ENCODE assay signal across 1 cellular context in the genomic region with DNA sequence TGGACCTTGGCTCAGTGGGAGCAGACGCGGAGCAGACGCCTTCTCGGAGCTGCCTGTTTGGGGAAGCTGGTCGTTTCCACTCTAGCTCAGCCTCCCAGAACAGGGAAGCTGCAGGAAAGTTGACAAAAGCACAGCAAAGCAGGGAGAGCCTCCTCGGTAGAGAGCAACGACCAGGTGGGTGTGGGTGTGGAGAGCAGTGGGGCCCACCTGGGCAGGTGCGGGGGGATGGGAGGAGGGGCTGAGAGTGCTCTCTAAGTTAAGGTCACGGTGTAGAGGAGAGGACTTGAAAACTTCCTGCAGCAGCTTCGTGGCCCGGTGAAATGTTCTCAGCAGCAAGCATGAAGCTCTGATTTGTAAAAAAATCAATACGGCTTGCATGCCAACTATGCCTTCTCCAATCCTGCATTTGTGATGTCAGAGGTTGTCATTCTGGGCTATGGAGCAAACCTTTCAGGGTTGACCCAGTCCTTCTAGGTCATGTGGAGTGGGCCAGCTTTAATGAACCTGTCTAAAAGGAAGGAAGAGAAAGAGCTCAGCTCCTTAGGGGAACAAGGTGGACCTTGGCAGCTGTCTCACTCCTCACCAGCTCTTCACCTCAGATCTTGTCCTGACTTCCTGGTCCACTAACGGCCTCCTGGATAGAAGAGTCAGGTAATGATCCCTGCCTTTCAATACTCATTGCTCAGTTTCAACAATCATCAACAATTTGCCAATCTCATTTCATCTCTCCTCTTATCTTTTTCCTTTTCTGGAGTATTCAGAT.
TF ChIP-seq lines count a peak whose summit lies in the region.

No MANE protein-coding gene starts in this region.

TF ChIP-seq in GM23338, 12 proteins besides CTCF, POLR2A, EP300 and RAD21 (continued from another document):
- TF ChIP-seq, protein P1, sequence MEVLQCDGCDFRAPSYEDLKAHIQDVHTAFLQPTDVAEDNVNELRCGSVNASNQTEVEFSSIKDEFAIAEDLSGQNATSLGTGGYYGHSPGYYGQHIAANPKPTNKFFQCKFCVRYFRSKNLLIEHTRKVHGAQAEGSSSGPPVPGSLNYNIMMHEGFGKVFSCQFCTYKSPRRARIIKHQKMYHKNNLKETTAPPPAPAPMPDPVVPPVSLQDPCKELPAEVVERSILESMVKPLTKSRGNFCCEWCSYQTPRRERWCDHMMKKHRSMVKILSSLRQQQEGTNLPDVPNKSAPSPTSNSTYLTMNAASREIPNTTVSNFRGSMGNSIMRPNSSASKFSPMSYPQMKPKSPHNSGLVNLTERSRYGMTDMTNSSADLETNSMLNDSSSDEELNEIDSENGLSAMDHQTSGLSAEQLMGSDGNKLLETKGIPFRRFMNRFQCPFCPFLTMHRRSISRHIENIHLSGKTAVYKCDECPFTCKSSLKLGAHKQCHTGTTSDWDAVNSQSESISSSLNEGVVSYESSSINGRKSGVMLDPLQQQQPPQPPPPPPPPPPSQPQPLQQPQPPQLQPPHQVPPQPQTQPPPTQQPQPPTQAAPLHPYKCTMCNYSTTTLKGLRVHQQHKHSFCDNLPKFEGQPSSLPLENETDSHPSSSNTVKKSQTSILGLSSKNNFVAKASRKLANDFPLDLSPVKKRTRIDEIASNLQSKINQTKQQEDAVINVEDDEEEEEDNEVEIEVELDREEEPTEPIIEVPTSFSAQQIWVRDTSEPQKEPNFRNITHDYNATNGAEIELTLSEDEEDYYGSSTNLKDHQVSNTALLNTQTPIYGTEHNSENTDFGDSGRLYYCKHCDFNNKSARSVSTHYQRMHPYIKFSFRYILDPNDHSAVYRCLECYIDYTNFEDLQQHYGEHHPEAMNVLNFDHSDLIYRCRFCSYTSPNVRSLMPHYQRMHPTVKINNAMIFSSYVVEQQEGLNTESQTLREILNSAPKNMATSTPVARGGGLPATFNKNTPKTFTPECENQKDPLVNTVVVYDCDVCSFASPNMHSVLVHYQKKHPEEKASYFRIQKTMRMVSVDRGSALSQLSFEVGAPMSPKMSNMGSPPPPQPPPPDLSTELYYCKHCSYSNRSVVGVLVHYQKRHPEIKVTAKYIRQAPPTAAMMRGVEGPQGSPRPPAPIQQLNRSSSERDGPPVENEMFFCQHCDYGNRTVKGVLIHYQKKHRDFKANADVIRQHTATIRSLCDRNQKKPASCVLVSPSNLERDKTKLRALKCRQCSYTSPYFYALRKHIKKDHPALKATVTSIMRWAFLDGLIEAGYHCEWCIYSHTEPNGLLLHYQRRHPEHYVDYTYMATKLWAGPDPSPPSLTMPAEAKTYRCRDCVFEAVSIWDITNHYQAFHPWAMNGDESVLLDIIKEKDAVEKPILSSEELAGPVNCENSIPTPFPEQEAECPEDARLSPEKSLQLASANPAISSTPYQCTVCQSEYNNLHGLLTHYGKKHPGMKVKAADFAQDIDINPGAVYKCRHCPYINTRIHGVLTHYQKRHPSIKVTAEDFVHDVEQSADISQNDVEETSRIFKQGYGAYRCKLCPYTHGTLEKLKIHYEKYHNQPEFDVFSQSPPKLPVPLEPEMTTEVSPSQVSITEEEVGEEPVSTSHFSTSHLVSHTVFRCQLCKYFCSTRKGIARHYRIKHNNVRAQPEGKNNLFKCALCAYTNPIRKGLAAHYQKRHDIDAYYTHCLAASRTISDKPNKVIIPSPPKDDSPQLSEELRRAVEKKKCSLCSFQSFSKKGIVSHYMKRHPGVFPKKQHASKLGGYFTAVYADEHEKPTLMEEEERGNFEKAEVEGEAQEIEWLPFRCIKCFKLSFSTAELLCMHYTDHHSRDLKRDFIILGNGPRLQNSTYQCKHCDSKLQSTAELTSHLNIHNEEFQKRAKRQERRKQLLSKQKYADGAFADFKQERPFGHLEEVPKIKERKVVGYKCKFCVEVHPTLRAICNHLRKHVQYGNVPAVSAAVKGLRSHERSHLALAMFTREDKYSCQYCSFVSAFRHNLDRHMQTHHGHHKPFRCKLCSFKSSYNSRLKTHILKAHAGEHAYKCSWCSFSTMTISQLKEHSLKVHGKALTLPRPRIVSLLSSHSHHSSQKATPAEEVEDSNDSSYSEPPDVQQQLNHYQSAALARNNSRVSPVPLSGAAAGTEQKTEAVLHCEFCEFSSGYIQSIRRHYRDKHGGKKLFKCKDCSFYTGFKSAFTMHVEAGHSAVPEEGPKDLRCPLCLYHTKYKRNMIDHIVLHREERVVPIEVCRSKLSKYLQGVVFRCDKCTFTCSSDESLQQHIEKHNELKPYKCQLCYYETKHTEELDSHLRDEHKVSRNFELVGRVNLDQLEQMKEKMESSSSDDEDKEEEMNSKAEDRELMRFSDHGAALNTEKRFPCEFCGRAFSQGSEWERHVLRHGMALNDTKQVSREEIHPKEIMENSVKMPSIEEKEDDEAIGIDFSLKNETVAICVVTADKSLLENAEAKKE (CRISPR knock-in tag; IDR thresholded peaks at IDR 0.05): no peak
- TF ChIP-seq EZH2 (IDR thresholded peaks at IDR 0.05; ENCODE audit: low read depth, unreplicated experiment) (no peak), NANOG (IDR thresholded peaks at IDR 0.05; ENCODE audit: borderline replicate concordance) (no peak), ZNF331 (CRISPR knock-in tag; IDR thresholded peaks at IDR 0.05; ENCODE audit: low read depth) (no peak), EZH2phosphoT487 (IDR thresholded peaks at IDR 0.05; ENCODE audit: unreplicated experiment) (no peak), JUNB (IDR thresholded peaks at IDR 0.05; ENCODE audit: unreplicated experiment) (no peak), ZNF114 (CRISPR knock-in tag; IDR thresholded peaks at IDR 0.05) (no peak)
- TF ChIP-seq, protein P2, sequence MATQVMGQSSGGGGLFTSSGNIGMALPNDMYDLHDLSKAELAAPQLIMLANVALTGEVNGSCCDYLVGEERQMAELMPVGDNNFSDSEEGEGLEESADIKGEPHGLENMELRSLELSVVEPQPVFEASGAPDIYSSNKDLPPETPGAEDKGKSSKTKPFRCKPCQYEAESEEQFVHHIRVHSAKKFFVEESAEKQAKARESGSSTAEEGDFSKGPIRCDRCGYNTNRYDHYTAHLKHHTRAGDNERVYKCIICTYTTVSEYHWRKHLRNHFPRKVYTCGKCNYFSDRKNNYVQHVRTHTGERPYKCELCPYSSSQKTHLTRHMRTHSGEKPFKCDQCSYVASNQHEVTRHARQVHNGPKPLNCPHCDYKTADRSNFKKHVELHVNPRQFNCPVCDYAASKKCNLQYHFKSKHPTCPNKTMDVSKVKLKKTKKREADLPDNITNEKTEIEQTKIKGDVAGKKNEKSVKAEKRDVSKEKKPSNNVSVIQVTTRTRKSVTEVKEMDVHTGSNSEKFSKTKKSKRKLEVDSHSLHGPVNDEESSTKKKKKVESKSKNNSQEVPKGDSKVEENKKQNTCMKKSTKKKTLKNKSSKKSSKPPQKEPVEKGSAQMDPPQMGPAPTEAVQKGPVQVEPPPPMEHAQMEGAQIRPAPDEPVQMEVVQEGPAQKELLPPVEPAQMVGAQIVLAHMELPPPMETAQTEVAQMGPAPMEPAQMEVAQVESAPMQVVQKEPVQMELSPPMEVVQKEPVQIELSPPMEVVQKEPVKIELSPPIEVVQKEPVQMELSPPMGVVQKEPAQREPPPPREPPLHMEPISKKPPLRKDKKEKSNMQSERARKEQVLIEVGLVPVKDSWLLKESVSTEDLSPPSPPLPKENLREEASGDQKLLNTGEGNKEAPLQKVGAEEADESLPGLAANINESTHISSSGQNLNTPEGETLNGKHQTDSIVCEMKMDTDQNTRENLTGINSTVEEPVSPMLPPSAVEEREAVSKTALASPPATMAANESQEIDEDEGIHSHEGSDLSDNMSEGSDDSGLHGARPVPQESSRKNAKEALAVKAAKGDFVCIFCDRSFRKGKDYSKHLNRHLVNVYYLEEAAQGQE (IDR thresholded peaks at IDR 0.05; ENCODE audit: unreplicated experiment): no peak
- TF ChIP-seq, protein P3, sequence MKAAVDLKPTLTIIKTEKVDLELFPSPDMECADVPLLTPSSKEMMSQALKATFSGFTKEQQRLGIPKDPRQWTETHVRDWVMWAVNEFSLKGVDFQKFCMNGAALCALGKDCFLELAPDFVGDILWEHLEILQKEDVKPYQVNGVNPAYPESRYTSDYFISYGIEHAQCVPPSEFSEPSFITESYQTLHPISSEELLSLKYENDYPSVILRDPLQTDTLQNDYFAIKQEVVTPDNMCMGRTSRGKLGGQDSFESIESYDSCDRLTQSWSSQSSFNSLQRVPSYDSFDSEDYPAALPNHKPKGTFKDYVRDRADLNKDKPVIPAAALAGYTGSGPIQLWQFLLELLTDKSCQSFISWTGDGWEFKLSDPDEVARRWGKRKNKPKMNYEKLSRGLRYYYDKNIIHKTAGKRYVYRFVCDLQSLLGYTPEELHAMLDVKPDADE (IDR thresholded peaks at IDR 0.05): no peak
